ENCODE assay signal across 23 cellular contexts in the genomic region with DNA sequence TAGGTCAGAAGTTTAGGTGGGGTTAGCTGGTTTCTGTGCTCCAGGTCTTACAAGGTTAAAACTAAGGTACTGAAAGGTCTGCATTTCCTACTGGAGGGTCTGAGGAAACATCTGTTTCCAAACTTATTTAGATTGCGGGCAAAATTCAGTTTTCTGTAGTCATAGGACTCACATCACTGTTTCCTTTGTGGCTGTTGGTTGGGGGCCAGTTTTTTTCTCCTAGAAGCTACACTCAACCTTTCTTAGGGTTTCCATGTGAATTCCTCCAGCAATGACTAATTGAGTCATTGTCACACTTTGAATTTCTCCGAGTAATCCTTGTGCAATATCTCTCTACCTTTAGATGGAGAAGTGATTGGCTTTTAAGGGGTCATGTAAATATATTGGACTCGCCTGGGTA.
A peak's percentile ranks its signal among the peaks of the same experiment; 100 is the strongest.
DNase-seq lines count a peak whose midpoint lies in the region; ATAC-seq and TF ChIP-seq lines count a peak whose summit lies in the region.
"Had no signal": no experiment of that assay in that cellular context is flagged by ENCODE, and none has a peak within 500 bp of the region (broad histone marks: within the 10 kb centered on the region; RNA-seq: fewer than 3 reads in every experiment).

No MANE protein-coding gene starts in this region.

- DNase-seq in GM23248 (peak; percentile 53), KG1 (lab: John Stamatoyannopoulos, UW) (peak; percentile 58), astrocyte of the spinal cord (ENCODE audit: low read depth, low spot score) (peak; percentile 71), iris pigment epithelial cell (ENCODE audit: low read depth) (peak; percentile 41), HUDEP-2 (lab: John Stamatoyannopoulos, UW; ENCODE audit: unreplicated experiment in 76 of 76) (no peak), dedifferentiated amniotic fluid mesenchymal stem cell (ENCODE audit: extremely low spot score) (no peak)
- no peak for DNase-seq in NK-92 treated with Interleukin-12 subunit alpha and Interleukin-12 subunit beta, amount 100 ng/mL, for 24 hours (lab: John Stamatoyannopoulos, UW)
- no peak for DNase-seq in activated CD8-positive, alpha-beta T cell treated with anti-CD3 and anti-CD28 coated beads, Interleukin-2, amount 10 ng/mL, durations not matched to agents 7 days and 5 days
- DNase-seq: activated B cell treated with CpG ODN at 0.5 μM for 24 hours; activated CD4-positive, alpha-beta memory T cell treated with anti-CD3 and anti-CD28 coated beads for 36 hours; adrenal gland; caudate nucleus; gastrocnemius medialis; NCI-H1436; NCI-H524; stimulated activated CD4-positive, alpha-beta T cell treated with anti-CD3 and anti-CD28 coated beads, Interleukin-2, amount 100 ng/mL, for 48 hours; stimulated activated naive CD4-positive, alpha-beta T cell treated with Interleukin-2 at 50 U/mL for 16 hours had no signal

- no peaks in the 10 kb centered on the region for H3K9me3 ChIP-seq in GM23248 (ENCODE audit: low read depth)
- H3K9me3 ChIP-seq: adrenal gland, gastrocnemius medialis, neutrophil, thoracic aorta, vagina had no signal

- no peaks in the 10 kb centered on the region for H3K27me3 ChIP-seq in GM23248 (replicated peaks; ENCODE audit: insufficient read depth)
- H3K27me3 ChIP-seq: adrenal gland, gastrocnemius medialis, neutrophil, vagina had no signal

- H3K36me3 Mint-ChIP-seq in activated CD8-positive, alpha-beta T cell treated with anti-CD3 and anti-CD28 coated beads, Interleukin-2, amount 10 ng/mL, durations not matched to agents 7 days and 5 days (ENCODE audit: low read depth): no peaks in the 10 kb centered on the region
- H3K36me3 Mint-ChIP-seq: activated CD4-positive, alpha-beta memory T cell treated with anti-CD3 and anti-CD28 coated beads for 36 hours had no signal

- no peak overlapping the region for H3K27ac Mint-ChIP-seq in activated CD8-positive, alpha-beta T cell treated with anti-CD3 and anti-CD28 coated beads, Interleukin-2, amount 10 ng/mL, durations not matched to agents 7 days and 5 days
- H3K27ac Mint-ChIP-seq: activated B cell treated with CpG ODN at 0.5 μM for 24 hours; activated CD4-positive, alpha-beta memory T cell treated with anti-CD3 and anti-CD28 coated beads for 36 hours had no signal

- no peaks in the 10 kb centered on the region for H3F3A ChIP-seq in GM23248 (ENCODE audit: insufficient read depth)

- H3K4me3 ChIP-seq in GM23248: no peak overlapping the region
- H3K4me3 ChIP-seq in astrocyte of the spinal cord (ENCODE audit: low read depth, low read length): no peak overlapping the region
- H3K4me3 ChIP-seq: adrenal gland, gastrocnemius medialis, lung, thoracic aorta, vagina had no signal

- POLR2A ChIA-PET in activated CD8-positive, alpha-beta T cell treated with anti-CD3 and anti-CD28 coated beads, Interleukin-2, amount 10 ng/mL, durations not matched to agents 7 days and 5 days (lab: Charles Lee): no interaction called here

- no peak overlapping the region for H3K9ac ChIP-seq in GM23248

- CTCF ChIA-PET in activated CD8-positive, alpha-beta T cell treated with anti-CD3 and anti-CD28 coated beads, Interleukin-2, amount 10 ng/mL, durations not matched to agents 7 days and 5 days (lab: Charles Lee): no interaction called here

- H3K4me1 Mint-ChIP-seq in activated CD8-positive, alpha-beta T cell treated with anti-CD3 and anti-CD28 coated beads, Interleukin-2, amount 10 ng/mL, durations not matched to agents 7 days and 5 days (ENCODE audit: low read depth): no peaks in the 10 kb centered on the region
- H3K4me1 Mint-ChIP-seq: activated B cell treated with CpG ODN at 0.5 μM for 24 hours had no signal

- WGBS in GM23248 (ENCODE audit: low coverage in 1 of 2, low lambda C conversion rate in 2 of 2, missing lambda C conversion rate in 2 of 2), 2 experiments: 53 to 59% methylated on average over 3 of the region's 3 CpGs

- H3K9me3 Mint-ChIP-seq in activated CD8-positive, alpha-beta T cell treated with anti-CD3 and anti-CD28 coated beads, Interleukin-2, amount 10 ng/mL, durations not matched to agents 7 days and 5 days (ENCODE audit: insufficient read depth): peaks cover 5% of the 10 kb centered on the region
- H3K9me3 Mint-ChIP-seq: activated CD4-positive, alpha-beta memory T cell treated with anti-CD3 and anti-CD28 coated beads for 36 hours had no signal

- H3K4me2 ChIP-seq in GM23248 (ENCODE audit: unreplicated experiment): no peak overlapping the region

- no peaks in the 10 kb centered on the region for H3K27me3 Mint-ChIP-seq in activated CD8-positive, alpha-beta T cell treated with anti-CD3 and anti-CD28 coated beads, Interleukin-2, amount 10 ng/mL, durations not matched to agents 7 days and 5 days (ENCODE audit: low read depth)
- H3K27me3 Mint-ChIP-seq: activated B cell treated with CpG ODN at 0.5 μM for 24 hours; activated CD4-positive, alpha-beta memory T cell treated with anti-CD3 and anti-CD28 coated beads for 36 hours had no signal

- H2AFZ ChIP-seq in GM23248: no peak overlapping the region

- H3K9me2 ChIP-seq in GM23248 (ENCODE audit: insufficient read depth): no peaks in the 10 kb centered on the region; the same call in 1 of the 2 replicates

- TF ChIP-seq CTCF in astrocyte of the spinal cord (IDR thresholded peaks at IDR 0.05; ENCODE audit: low read depth, low read length): no peak

- H3K36me3 ChIP-seq in GM23248 (ENCODE audit: low read depth): no peaks in the 10 kb centered on the region
- H3K36me3 ChIP-seq: adrenal gland, gastrocnemius medialis, neutrophil, thoracic aorta, vagina had no signal

- ATAC-seq in activated CD8-positive, alpha-beta T cell treated with anti-CD3 and anti-CD28 coated beads, Interleukin-2, amount 10 ng/mL, durations not matched to agents 7 days and 5 days: no peak
- ATAC-seq: gastrocnemius medialis, HCT116, SK-N-SH treated with all-trans-retinoic acid at 6 μM for 48 hours had no signal

- no peaks in the 10 kb centered on the region for H4K20me1 ChIP-seq in GM23248 (ENCODE audit: insufficient read depth)

- in situ Hi-C loops in GM23248 (cut with MboI) (no loop called here), astrocyte of the spinal cord (cut with HindIII; ENCODE audit: low sequenced_read_pairs) (no loop called here)

- H3K4me3 Mint-ChIP-seq in activated CD8-positive, alpha-beta T cell treated with anti-CD3 and anti-CD28 coated beads, Interleukin-2, amount 10 ng/mL, durations not matched to agents 7 days and 5 days: no peak overlapping the region
- H3K4me3 Mint-ChIP-seq: activated B cell treated with CpG ODN at 0.5 μM for 24 hours; activated CD4-positive, alpha-beta memory T cell treated with anti-CD3 and anti-CD28 coated beads for 36 hours had no signal

- no peak overlapping the region for H3K27ac ChIP-seq in GM23248
- H3K27ac ChIP-seq: adrenal gland, gastrocnemius medialis, neutrophil, thoracic aorta, vagina had no signal

- H3K79me2 ChIP-seq in GM23248 (ENCODE audit: insufficient read depth): no peaks in the 10 kb centered on the region

- peaks cover 17% of the 10 kb centered on the region; the same call in 1 of the 2 replicates for H3K4me1 ChIP-seq in GM23248 (ENCODE audit: insufficient read depth)
- H3K4me1 ChIP-seq: adrenal gland, gastrocnemius medialis, vagina had no signal

Comparison
In these comparisons a context has a peak if more than half of its experiments do, and no peak if none do; other contexts are left out.
1. DNase-seq: peak in GM23248 (single experiment), KG1 (single experiment), astrocyte of the spinal cord (single experiment) and iris pigment epithelial cell (single experiment); none in HUDEP-2 (0 of 76), NK-92 treated with Interleukin-12 subunit alpha and Interleukin-12 subunit beta, amount 100 ng/mL, for 24 hours (single experiment), activated CD8-positive, alpha-beta T cell treated with anti-CD3 and anti-CD28 coated beads, Interleukin-2, amount 10 ng/mL, durations not matched to agents 7 days and 5 days (single experiment) and dedifferentiated amniotic fluid mesenchymal stem cell (single experiment).